In the genomic region with DNA sequence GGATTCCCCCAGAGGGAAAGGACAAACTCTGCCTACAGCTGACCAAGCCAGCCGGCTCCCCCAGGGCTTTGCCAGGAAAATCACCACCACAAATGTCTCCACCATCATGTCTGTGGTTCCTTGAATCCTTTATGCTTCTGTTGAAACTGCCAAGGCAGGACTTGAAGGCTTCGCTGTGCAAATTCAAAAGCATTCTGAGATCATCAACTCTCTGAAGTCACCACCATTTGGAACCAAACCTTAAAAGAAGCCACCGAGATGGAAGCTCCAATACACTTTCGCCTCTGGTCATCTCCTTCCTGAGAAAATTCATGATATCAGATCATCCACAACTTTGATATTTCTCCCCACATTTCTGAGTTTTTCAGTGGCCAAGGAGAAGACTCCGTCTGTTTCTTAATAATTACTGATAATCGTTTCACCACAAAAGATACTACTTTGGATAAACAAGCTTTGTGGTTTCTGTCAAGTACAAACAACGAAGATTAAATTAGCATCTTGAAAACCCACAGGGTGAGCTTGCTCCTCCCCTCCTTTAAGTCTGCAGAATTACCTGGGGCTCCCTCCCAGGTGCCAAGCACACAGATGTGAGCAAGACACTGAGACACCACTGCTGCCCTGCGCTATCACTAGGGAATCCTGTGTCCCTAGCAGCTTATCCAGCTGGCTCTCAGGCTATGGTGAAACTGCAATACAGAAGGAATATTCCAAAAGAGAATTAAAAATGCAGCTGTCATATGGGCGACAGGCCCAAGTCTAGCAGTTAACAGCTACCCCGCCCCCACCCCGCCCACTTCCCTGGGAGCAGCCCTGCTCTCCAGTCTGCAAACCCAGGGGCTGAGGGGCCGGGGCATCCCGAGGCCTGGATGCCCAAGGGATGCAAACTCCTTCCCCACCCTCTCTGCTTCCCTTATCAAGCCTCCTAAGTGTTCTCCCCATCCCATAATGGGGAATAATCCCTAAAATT, we compare ENCODE assay signal across 1 cellular context.
TF ChIP-seq lines count a peak whose summit lies in the region.

No MANE protein-coding gene starts in this region.

TF ChIP-seq in GM23338, 12 proteins besides CTCF, POLR2A, EP300 and RAD21 (continued from another document):
- TF ChIP-seq, protein P1, sequence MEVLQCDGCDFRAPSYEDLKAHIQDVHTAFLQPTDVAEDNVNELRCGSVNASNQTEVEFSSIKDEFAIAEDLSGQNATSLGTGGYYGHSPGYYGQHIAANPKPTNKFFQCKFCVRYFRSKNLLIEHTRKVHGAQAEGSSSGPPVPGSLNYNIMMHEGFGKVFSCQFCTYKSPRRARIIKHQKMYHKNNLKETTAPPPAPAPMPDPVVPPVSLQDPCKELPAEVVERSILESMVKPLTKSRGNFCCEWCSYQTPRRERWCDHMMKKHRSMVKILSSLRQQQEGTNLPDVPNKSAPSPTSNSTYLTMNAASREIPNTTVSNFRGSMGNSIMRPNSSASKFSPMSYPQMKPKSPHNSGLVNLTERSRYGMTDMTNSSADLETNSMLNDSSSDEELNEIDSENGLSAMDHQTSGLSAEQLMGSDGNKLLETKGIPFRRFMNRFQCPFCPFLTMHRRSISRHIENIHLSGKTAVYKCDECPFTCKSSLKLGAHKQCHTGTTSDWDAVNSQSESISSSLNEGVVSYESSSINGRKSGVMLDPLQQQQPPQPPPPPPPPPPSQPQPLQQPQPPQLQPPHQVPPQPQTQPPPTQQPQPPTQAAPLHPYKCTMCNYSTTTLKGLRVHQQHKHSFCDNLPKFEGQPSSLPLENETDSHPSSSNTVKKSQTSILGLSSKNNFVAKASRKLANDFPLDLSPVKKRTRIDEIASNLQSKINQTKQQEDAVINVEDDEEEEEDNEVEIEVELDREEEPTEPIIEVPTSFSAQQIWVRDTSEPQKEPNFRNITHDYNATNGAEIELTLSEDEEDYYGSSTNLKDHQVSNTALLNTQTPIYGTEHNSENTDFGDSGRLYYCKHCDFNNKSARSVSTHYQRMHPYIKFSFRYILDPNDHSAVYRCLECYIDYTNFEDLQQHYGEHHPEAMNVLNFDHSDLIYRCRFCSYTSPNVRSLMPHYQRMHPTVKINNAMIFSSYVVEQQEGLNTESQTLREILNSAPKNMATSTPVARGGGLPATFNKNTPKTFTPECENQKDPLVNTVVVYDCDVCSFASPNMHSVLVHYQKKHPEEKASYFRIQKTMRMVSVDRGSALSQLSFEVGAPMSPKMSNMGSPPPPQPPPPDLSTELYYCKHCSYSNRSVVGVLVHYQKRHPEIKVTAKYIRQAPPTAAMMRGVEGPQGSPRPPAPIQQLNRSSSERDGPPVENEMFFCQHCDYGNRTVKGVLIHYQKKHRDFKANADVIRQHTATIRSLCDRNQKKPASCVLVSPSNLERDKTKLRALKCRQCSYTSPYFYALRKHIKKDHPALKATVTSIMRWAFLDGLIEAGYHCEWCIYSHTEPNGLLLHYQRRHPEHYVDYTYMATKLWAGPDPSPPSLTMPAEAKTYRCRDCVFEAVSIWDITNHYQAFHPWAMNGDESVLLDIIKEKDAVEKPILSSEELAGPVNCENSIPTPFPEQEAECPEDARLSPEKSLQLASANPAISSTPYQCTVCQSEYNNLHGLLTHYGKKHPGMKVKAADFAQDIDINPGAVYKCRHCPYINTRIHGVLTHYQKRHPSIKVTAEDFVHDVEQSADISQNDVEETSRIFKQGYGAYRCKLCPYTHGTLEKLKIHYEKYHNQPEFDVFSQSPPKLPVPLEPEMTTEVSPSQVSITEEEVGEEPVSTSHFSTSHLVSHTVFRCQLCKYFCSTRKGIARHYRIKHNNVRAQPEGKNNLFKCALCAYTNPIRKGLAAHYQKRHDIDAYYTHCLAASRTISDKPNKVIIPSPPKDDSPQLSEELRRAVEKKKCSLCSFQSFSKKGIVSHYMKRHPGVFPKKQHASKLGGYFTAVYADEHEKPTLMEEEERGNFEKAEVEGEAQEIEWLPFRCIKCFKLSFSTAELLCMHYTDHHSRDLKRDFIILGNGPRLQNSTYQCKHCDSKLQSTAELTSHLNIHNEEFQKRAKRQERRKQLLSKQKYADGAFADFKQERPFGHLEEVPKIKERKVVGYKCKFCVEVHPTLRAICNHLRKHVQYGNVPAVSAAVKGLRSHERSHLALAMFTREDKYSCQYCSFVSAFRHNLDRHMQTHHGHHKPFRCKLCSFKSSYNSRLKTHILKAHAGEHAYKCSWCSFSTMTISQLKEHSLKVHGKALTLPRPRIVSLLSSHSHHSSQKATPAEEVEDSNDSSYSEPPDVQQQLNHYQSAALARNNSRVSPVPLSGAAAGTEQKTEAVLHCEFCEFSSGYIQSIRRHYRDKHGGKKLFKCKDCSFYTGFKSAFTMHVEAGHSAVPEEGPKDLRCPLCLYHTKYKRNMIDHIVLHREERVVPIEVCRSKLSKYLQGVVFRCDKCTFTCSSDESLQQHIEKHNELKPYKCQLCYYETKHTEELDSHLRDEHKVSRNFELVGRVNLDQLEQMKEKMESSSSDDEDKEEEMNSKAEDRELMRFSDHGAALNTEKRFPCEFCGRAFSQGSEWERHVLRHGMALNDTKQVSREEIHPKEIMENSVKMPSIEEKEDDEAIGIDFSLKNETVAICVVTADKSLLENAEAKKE (CRISPR knock-in tag; IDR thresholded peaks at IDR 0.05): no peak
- no peak for TF ChIP-seq JUNB (IDR thresholded peaks at IDR 0.05; ENCODE audit: unreplicated experiment)
